10 cellular contexts compared by ENCODE assay signal in genomic region chr9:126791406-126792230, GRCh38. TPM values are rescaled to one million over a fixed set of nuclear protein-coding genes. Genes with fewer than 3 reads are reported as not detected.
DNase-seq lines count a peak whose midpoint lies in the region; ATAC-seq, FAIRE-seq and TF ChIP-seq lines count a peak whose summit lies in the region.
"Had no signal": no experiment of that assay in that cellular context is flagged by ENCODE, and none has a peak within 500 bp of the region (broad histone marks: within the 10 kb centered on the region; RNA-seq: fewer than 3 reads in every experiment).

No MANE protein-coding gene starts in this region.

- RAD21 ChIA-PET in GM12878 (lab: Charles Lee; ENCODE audit: unreplicated experiment) = interaction anchor here (0.6 kb wide), 1 partner anchor 65 kb away, joined by 3 read pairs; no protein-coding TSS in a partner anchor

- CTCF ChIA-PET in AG04449 (lab: Yijun Ruan, JAX) (interaction anchor here (0.6 to 6.5 kb wide), 4 partner anchors 11 to 89 kb away, joined by 3 to 53 read pairs (median 24); no protein-coding TSS in a partner anchor), GM12878 (lab: Yijun Ruan, JAX) (interaction anchor here (2.2 to 4.2 kb wide), 3 partner anchors 9 to 90 kb away, joined by 10 to 23 read pairs (median 16); no protein-coding TSS in a partner anchor)

- H3K27ac ChIP-seq in GM12878 (ENCODE audit: control insufficient read depth, insufficient read depth) (no peak overlapping the region), Peyer's patch (no peak overlapping the region)
- H3K27ac ChIP-seq: thoracic aorta had no signal

- H3K4me3 ChIP-seq in AG04449 (ENCODE audit: low read depth, low read length) (no peak overlapping the region), HFF-Myc (replicated peaks; ENCODE audit: low read depth, low read length) (no peak overlapping the region), GM12878 (no peak overlapping the region), Peyer's patch (no peak overlapping the region)
- H3K4me3 ChIP-seq: thoracic aorta had no signal

- intact Hi-C loops in GM12878 (cut with micrococcal nuclease; ENCODE audit: unreplicated experiment) = no loop called here

- H3K79me2 ChIP-seq in GM12878 (ENCODE audit: control insufficient read depth, insufficient read depth, low read length) = no peaks in the 10 kb centered on the region

- SMC1A ChIA-PET in GM12878 (lab: Charles Lee; ENCODE audit: uncharacterized antibody, unreplicated experiment) = no interaction called here

- no peak for TF ChIP-seq EP300 in GM12878 (IDR thresholded peaks at IDR 0.05; ENCODE audit: borderline replicate concordance in 1 of 2, control insufficient read depth in 1 of 2, low read depth in 2 of 2, low read length in 2 of 2)

- H3K9ac ChIP-seq in GM12878 (ENCODE audit: control insufficient read depth, insufficient read depth, low read length) = no peak overlapping the region

- no peak for TF ChIP-seq RAD21 in GM12878 (IDR thresholded peaks at IDR 0.05; ENCODE audit: insufficient read depth, low read depth, low read length)

- TF ChIP-seq POLR2A in GM12878 (IDR thresholded peaks at IDR 0.05; ENCODE audit: low read depth, low read length) = no peak
- no peak for TF ChIP-seq POLR2A in Peyer's patch (IDR thresholded peaks at IDR 0.05)

- no peaks in the 10 kb centered on the region for H4K20me1 ChIP-seq in GM12878 (ENCODE audit: control insufficient read depth, insufficient read depth)

- no peak overlapping the region for H2AFZ ChIP-seq in GM12878 (ENCODE audit: control insufficient read depth, low read depth, low read length)

- peaks cover 1 to 2% of the 10 kb centered on the region in 2 experiments; a peak in 1 of 4 replicates for H3K27me3 ChIP-seq in GM12878 (replicated peaks in 1 of 2; ENCODE audit: control insufficient read depth in 2 of 2, insufficient read depth in 2 of 2, low read length in 1 of 2)
- no peaks in the 10 kb centered on the region for H3K27me3 ChIP-seq in Peyer's patch

- POLR2A ChIA-PET in AG04449 (lab: Yijun Ruan, JAX) = interaction anchor here (1.5 kb wide), 1 partner anchor 13 kb away, joined by 4 read pairs; the partner anchor contains the start of gene ZBTB43
- POLR2A ChIA-PET in GM12878 (lab: Charles Lee) = no interaction called here

- TF ChIP-seq CTCF in AG04449 (IDR thresholded peaks at IDR 0.05; ENCODE audit: insufficient read depth, low read length, missing control alignments) (no peak), HFF-Myc (IDR thresholded peaks at IDR 0.05; ENCODE audit: low read depth, low read length, missing control alignments) (no peak), GM12878 (IDR thresholded peaks at IDR 0.05 in 2 of 3, conservative IDR thresholded peaks at IDR 0.05 in 1 of 3; ENCODE audit: control insufficient read depth in 2 of 3, extremely low read depth in 1 of 3, insufficient read depth in 1 of 3, low read depth in 3 of 3, low read length in 3 of 3) (no peak), Peyer's patch (IDR thresholded peaks at IDR 0.05) (no peak)

- H3K4me2 ChIP-seq in GM12878 (ENCODE audit: control insufficient read depth, insufficient read depth) = no peak overlapping the region

- H3K36me3 ChIP-seq in GM12878 (ENCODE audit: control insufficient read depth in 2 of 2, insufficient read depth in 2 of 2, low read length in 1 of 2) (no peaks in the 10 kb centered on the region), Peyer's patch (no peaks in the 10 kb centered on the region)
- H3K36me3 ChIP-seq: thoracic aorta had no signal

- in situ Hi-C loops in GM12878 (cut with MboI) = no loop called here

- DNase-seq in AG04449 (ENCODE audit: low read depth, low spot score) = peak; percentile 57
- peak; percentile 78 for DNase-seq in HFF-Myc (ENCODE audit: extremely low read depth, low read depth)
- no peak for DNase-seq in GM12878 (ENCODE audit: low read depth, low spot score)
- peak; percentile 47 for DNase-seq in left lobe of liver (ENCODE audit: low spot score)
- no peak for DNase-seq in frontal cortex (ENCODE audit: low spot score in 2 of 2)
- no peak for DNase-seq in inferior parietal cortex (ENCODE audit: extremely low spot score)
- no peak for DNase-seq in stimulated activated naive CD8-positive, alpha-beta T cell treated with anti-CD3 and anti-CD28 coated beads, Interleukin-15, Interleukin-2, amounts not matched to agents 100 U/mL and 50 U/mL, for 24 hours
- no peak for DNase-seq in Peyer's patch
- DNase-seq: NCI-H1436 treated with DMSO at 0.1 percent for 48 hours had no signal

- H3K9me3 ChIP-seq in GM12878 (replicated peaks; ENCODE audit: control insufficient read depth, insufficient read depth, low read length) (peaks cover 1% of the 10 kb centered on the region; the same call in 1 of the 3 replicates), Peyer's patch (no peaks in the 10 kb centered on the region)
- H3K9me3 ChIP-seq: thoracic aorta had no signal

- H3K4me1 ChIP-seq in GM12878 (ENCODE audit: control insufficient read depth, insufficient read depth, low read length) (no peaks in the 10 kb centered on the region), Peyer's patch (no peaks in the 10 kb centered on the region)

- ATAC-seq in GM12878 (peak; percentile 51), left lobe of liver (peak; percentile 31)
- no peak for ATAC-seq in stimulated activated naive CD8-positive, alpha-beta T cell treated with anti-CD3 and anti-CD28 coated beads, Interleukin-15, Interleukin-2, amounts not matched to agents 100 U/mL and 50 U/mL, for 24 hours

- 39% methylated on average over 9 of the region's 9 CpGs for WGBS in GM12878 (ENCODE audit: insufficient coverage, insufficient replicate concordance, low lambda C conversion rate, missing lambda C conversion rate)

- no TSS peak for BruUV-seq in GM12878 (replicated peaks; lab: Mats Ljungman, UMichigan)

- FAIRE-seq in GM12878 (lab: Jason Lieb, UNC) = no peak
- FAIRE-seq in frontal cortex (lab: Jason Lieb, UNC) = no peak

TF ChIP-seq in GM12878, 131 proteins besides CTCF, POLR2A, EP300 and RAD21 (continues in another document):
- TF ChIP-seq MEF2A (IDR thresholded peaks at IDR 0.05; ENCODE audit: insufficient read depth, low read depth, low read length) (no peak), PRDM15 (CRISPR knock-in tag; IDR thresholded peaks at IDR 0.05) (no peak), IRF4 (IDR thresholded peaks at IDR 0.05; ENCODE audit: low read depth, low read length) (no peak)

RNA-seq across cellular contexts. Expression of gene ZBTB43, which starts 13.2 kb away (rescaled TPM):
- total RNA-seq in GM12878 (2013; cell fraction: nucleolus; rRNA removed) = 22.0 and 22.3 TPM in 2 replicates
- 7.4 and 8.4 TPM in 2 replicates for total RNA-seq in GM12878 (2014; rRNA removed)
- total RNA-seq in GM12878 (2014; rRNA removed; fragmentation: Illumina TruSeq; extraction: Trizol) = 8.2 and 9.4 TPM in 2 replicates
- 12.9 and 16.4 TPM in 2 replicates for total RNA-seq in GM12878 (2021)
- polyA plus RNA-seq in GM12878 (2011; ENCODE audit: low read depth) = 8.0 TPM
- polyA plus RNA-seq in GM12878 (2011; rRNA removed) = 19.3 and 24.7 TPM in 2 replicates
- polyA plus RNA-seq in GM12878 (2011; cell fraction: cytosol; rRNA removed) = 6.8 and 10.4 TPM in 2 replicates
- 5.7 and 7.4 TPM in 2 replicates for polyA plus RNA-seq in GM12878 (2011; cell fraction: nucleus; rRNA removed)
- 7.6 and 10.2 TPM in 2 replicates for polyA plus RNA-seq in GM12878 (2012)
- 6.9 and 10.1 TPM in 2 replicates for polyA plus RNA-seq in GM12878 (2014; fragmentation: Illumina TruSeq; extraction: Trizol)
- 1 to 10 TPM; 2.4 to 5.3 TPM for polyA plus RNA-seq in GM12878 (2014; fragmentation: Nextera tagmentation; extraction: Ambion mirVana)
- 5.9 and 8.0 TPM in 2 replicates for polyA plus RNA-seq in GM12878 (2014; rRNA removed)
- polyA plus RNA-seq in GM12878 (2016; fragmentation: Nextera tagmentation; extraction: Ambion mirVana) = 10 to 100 TPM; 10.2 to 10.5 TPM
- polyA minus RNA-seq in GM12878 (2011; rRNA and poly(A)+ RNA removed) = 10.1 and 15.1 TPM in 2 replicates
- polyA minus RNA-seq in GM12878 (2011; cell fraction: cytosol; rRNA and poly(A)+ RNA removed) = 5.7 and 15.5 TPM in 2 replicates
- 3.5 and 5.3 TPM in 2 replicates for polyA minus RNA-seq in GM12878 (2011; cell fraction: nucleus; rRNA and poly(A)+ RNA removed)
- total RNA-seq in left lobe of liver = 8.2 TPM
- total RNA-seq in frontal cortex = 19.6 TPM
- 100 to 1,000 TPM in 1 of 4 donors, 10 to 100 TPM in 3; 11.6 to 141 (median 16.2) TPM for total RNA-seq in Peyer's patch

Comparison
In these comparisons a context has a peak if more than half of its experiments do, and no peak if none do; other contexts are left out.
1. DNase-seq: peak in AG04449 (single experiment), HFF-Myc (single experiment) and left lobe of liver (single experiment); none in GM12878 (single experiment), frontal cortex (0 of 2), inferior parietal cortex (single experiment), stimulated activated naive CD8-positive, alpha-beta T cell treated with anti-CD3 and anti-CD28 coated beads, Interleukin-15, Interleukin-2, amounts not matched to agents 100 U/mL and 50 U/mL, for 24 hours (single experiment) and Peyer's patch (0 of 3).